Comparison of ENCODE assay signal across 12 cellular contexts in the genomic region with DNA sequence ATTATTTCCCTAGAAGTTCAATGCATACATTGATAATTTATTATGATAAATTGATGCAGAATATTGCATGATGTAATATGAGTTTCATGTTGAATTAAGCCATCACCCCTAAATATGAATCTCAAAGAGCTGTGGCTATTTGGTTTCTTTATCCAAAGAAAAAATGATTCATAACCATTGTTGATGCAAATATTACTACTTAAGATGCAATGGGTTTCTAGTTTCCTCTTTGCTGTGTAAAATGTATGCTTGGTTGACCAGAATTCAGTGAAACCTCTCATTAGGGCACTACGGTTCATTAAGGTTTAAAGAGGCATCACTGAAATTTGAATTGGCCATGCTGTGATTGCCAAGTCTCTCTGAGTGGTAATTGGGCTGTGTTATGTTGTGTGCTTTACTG.
DNase-seq lines count a peak whose midpoint lies in the region; ATAC-seq lines count a peak whose summit lies in the region.
"Had no signal": no experiment of that assay in that cellular context is flagged by ENCODE, and none has a peak within 500 bp of the region (broad histone marks: within the 10 kb centered on the region; RNA-seq: fewer than 3 reads in every experiment).

No MANE protein-coding gene starts in this region.

- no peaks in the 10 kb centered on the region for H3K36me3 Mint-ChIP-seq in activated naive CD4-positive, alpha-beta T cell treated with anti-CD3 and anti-CD28 coated beads, Interleukin-2, amount 10 ng/mL, durations not matched to agents 7 days and 5 days

- intact Hi-C loops in head of caudate nucleus (cut with DNase I), result no loop called here

- peaks cover 3% of the 10 kb centered on the region for H3K9me3 Mint-ChIP-seq in activated naive CD4-positive, alpha-beta T cell treated with anti-CD3 and anti-CD28 coated beads, Interleukin-2, amount 10 ng/mL, durations not matched to agents 7 days and 5 days

- ATAC-seq in GM18858 (IDR thresholded peaks at IDR 0.05; ENCODE audit: unreplicated experiment), result peak; percentile 61
- ATAC-seq in GM21619 (IDR thresholded peaks at IDR 0.05; ENCODE audit: unreplicated experiment), result peak; percentile 45
- ATAC-seq in HG03378 (IDR thresholded peaks at IDR 0.05; ENCODE audit: unreplicated experiment), result peak; percentile 55
- ATAC-seq: activated CD8-positive, alpha-beta T cell treated with anti-CD3 and anti-CD28 coated beads, Interleukin-2, amount 10 ng/mL, durations not matched to agents 7 days and 5 days; right lobe of liver; Right ventricle myocardium inferior had no signal

- CTCF ChIA-PET in activated naive CD4-positive, alpha-beta T cell treated with anti-CD3 and anti-CD28 coated beads, Interleukin-2, amount 10 ng/mL, durations not matched to agents 7 days and 5 days (lab: Charles Lee), result no interaction called here

- no peaks in the 10 kb centered on the region for H3K4me1 Mint-ChIP-seq in activated naive CD4-positive, alpha-beta T cell treated with anti-CD3 and anti-CD28 coated beads, Interleukin-2, amount 10 ng/mL, durations not matched to agents 7 days and 5 days

- H3K27ac Mint-ChIP-seq in activated naive CD4-positive, alpha-beta T cell treated with anti-CD3 and anti-CD28 coated beads, Interleukin-2, amount 10 ng/mL, durations not matched to agents 7 days and 5 days, result no peak overlapping the region
- H3K27ac Mint-ChIP-seq: activated CD8-positive, alpha-beta T cell treated with anti-CD3 and anti-CD28 coated beads, Interleukin-2, amount 10 ng/mL, durations not matched to agents 7 days and 5 days had no signal

- DNase-seq in NCI-H510A treated with DMSO at 0.1 percent for 48 hours (lab: John Stamatoyannopoulos, UW) (peak; percentile 23), head of caudate nucleus (no peak), GOT3 (lab: John Stamatoyannopoulos, UW) (no peak), NCI-H1048 (lab: John Stamatoyannopoulos, UW) (no peak)
- DNase-seq in activated naive CD4-positive, alpha-beta T cell treated with anti-CD3 and anti-CD28 coated beads, Interleukin-2, amount 10 ng/mL, durations not matched to agents 7 days and 5 days, result no peak
- DNase-seq: activated CD8-positive, alpha-beta T cell treated with anti-CD3 and anti-CD28 coated beads, Interleukin-2, amount 10 ng/mL, durations not matched to agents 7 days and 5 days; right lobe of liver; stimulated activated CD8-positive, alpha-beta memory T cell treated with anti-CD3 and anti-CD28 coated beads, Interleukin-4, amount 100 ng/mL, for 48 hours had no signal

- H3K27me3 Mint-ChIP-seq in activated naive CD4-positive, alpha-beta T cell treated with anti-CD3 and anti-CD28 coated beads, Interleukin-2, amount 10 ng/mL, durations not matched to agents 7 days and 5 days, result no peaks in the 10 kb centered on the region

- H3K4me3 Mint-ChIP-seq in activated naive CD4-positive, alpha-beta T cell treated with anti-CD3 and anti-CD28 coated beads, Interleukin-2, amount 10 ng/mL, durations not matched to agents 7 days and 5 days, result no peak overlapping the region
- H3K4me3 Mint-ChIP-seq: activated CD8-positive, alpha-beta T cell treated with anti-CD3 and anti-CD28 coated beads, Interleukin-2, amount 10 ng/mL, durations not matched to agents 7 days and 5 days had no signal
